Comparison of ENCODE assay signal across 26 cellular contexts in genomic region chr22:49083607-49084006, GRCh38.
"Had no signal": no experiment of that assay in that cellular context is flagged by ENCODE, and none has a peak within 500 bp of the region (broad histone marks: within the 10 kb centered on the region; RNA-seq: fewer than 3 reads in every experiment).

No MANE protein-coding gene starts in this region.

- H3K9me3 Mint-ChIP-seq: activated CD4-positive, alpha-beta memory T cell treated with anti-CD3 and anti-CD28 coated beads, Interleukin-2, amount 10 ng/mL, durations not matched to agents 7 days and 5 days; activated CD4-positive, alpha-beta T cell treated with anti-CD3 and anti-CD28 coated beads, Interleukin-2, amount 10 ng/mL, durations not matched to agents 7 days and 5 days; activated naive CD4-positive, alpha-beta T cell treated with anti-CD3 and anti-CD28 coated beads for 36 hours; activated naive CD4-positive, alpha-beta T cell treated with anti-CD3 and anti-CD28 coated beads, Interleukin-2, amount 50 U/mL, for 24 hours; activated naive CD8-positive, alpha-beta T cell treated with anti-CD3 and anti-CD28 coated beads for 36 hours; activated naive CD8-positive, alpha-beta T cell treated with anti-CD3 and anti-CD28 coated beads, Interleukin-2, amount 50 U/mL, for 24 hours; activated T-cell treated with anti-CD3 and anti-CD28 coated beads, Interleukin-2, amount 50 U/mL, for 24 hours; activated T-cell treated with anti-CD3 and anti-CD28 coated beads, Interleukin-2, amount 50 U/mL, for 72 hours; central memory CD8-positive, alpha-beta T cell; effector memory CD8-positive, alpha-beta T cell had no signal

- H3K4me1 Mint-ChIP-seq: activated CD4-positive, alpha-beta memory T cell treated with anti-CD3 and anti-CD28 coated beads, Interleukin-2, amount 10 ng/mL, durations not matched to agents 7 days and 5 days; activated CD4-positive, alpha-beta T cell treated with anti-CD3 and anti-CD28 coated beads, Interleukin-2, amount 10 ng/mL, durations not matched to agents 7 days and 5 days; activated naive CD4-positive, alpha-beta T cell treated with anti-CD3 and anti-CD28 coated beads, Interleukin-2, amount 50 U/mL, for 24 hours; activated naive CD8-positive, alpha-beta T cell treated with anti-CD3 and anti-CD28 coated beads for 36 hours; activated naive CD8-positive, alpha-beta T cell treated with anti-CD3 and anti-CD28 coated beads, Interleukin-2, amount 50 U/mL, for 24 hours; central memory CD8-positive, alpha-beta T cell had no signal

- H3K27ac ChIP-seq: ascending aorta, breast epithelium, cardiac muscle cell, esophagus muscularis mucosa, foreskin keratinocyte, gastrocnemius medialis had no signal

- H3K36me3 Mint-ChIP-seq: activated naive CD4-positive, alpha-beta T cell treated with anti-CD3 and anti-CD28 coated beads, Interleukin-2, amount 50 U/mL, for 24 hours; activated naive CD8-positive, alpha-beta T cell treated with anti-CD3 and anti-CD28 coated beads for 36 hours; brain had no signal

- H3K27me3 ChIP-seq: ascending aorta, cardiac muscle cell, foreskin keratinocyte, gastrocnemius medialis had no signal

- DNase-seq: activated CD4-positive, alpha-beta memory T cell treated with anti-CD3 and anti-CD28 coated beads, Interleukin-2, amount 10 ng/mL, durations not matched to agents 7 days and 5 days; activated CD4-positive, alpha-beta T cell treated with anti-CD3 and anti-CD28 coated beads for 1 hour; activated CD4-positive, alpha-beta T cell treated with anti-CD3 and anti-CD28 coated beads for 4 hours; activated CD4-positive, alpha-beta T cell treated with anti-CD3 and anti-CD28 coated beads, Interleukin-2, amount 10 ng/mL, durations not matched to agents 7 days and 5 days; activated CD4-positive, alpha-beta T cell treated with anti-CD3 and anti-CD28 coated beads, Interleukin-2, amount 50 U/mL, for 4 hours; activated CD8-positive, alpha-beta memory T cell treated with anti-CD3 and anti-CD28 coated beads, Interleukin-2, amount 50 U/mL, for 48 hours; activated naive CD4-positive, alpha-beta T cell treated with anti-CD3 and anti-CD28 coated beads for 36 hours; activated naive CD8-positive, alpha-beta T cell treated with anti-CD3 and anti-CD28 coated beads for 36 hours; activated naive CD8-positive, alpha-beta T cell treated with anti-CD3 and anti-CD28 coated beads, Interleukin-2, amount 50 U/mL, for 24 hours; activated T-cell treated with anti-CD3 and anti-CD28 coated beads for 4 hours; activated T-cell treated with anti-CD3 and anti-CD28 coated beads, Interleukin-2, amount 50 U/mL, for 24 hours; activated T-cell treated with anti-CD3 and anti-CD28 coated beads, Interleukin-2, amount 50 U/mL, for 72 hours; cortex of kidney; dermis blood vessel endothelial cell; effector CD4-positive, alpha-beta T cell; effector memory CD8-positive, alpha-beta T cell; foreskin keratinocyte; gastrocnemius medialis; T-helper 2 cell had no signal

- H3K9me3 ChIP-seq: ascending aorta, breast epithelium, esophagus muscularis mucosa, gastrocnemius medialis had no signal

- H3K4me3 ChIP-seq: ascending aorta, breast epithelium, cardiac muscle cell, esophagus muscularis mucosa, gastrocnemius medialis had no signal

- H3K4me3 Mint-ChIP-seq: activated CD4-positive, alpha-beta memory T cell treated with anti-CD3 and anti-CD28 coated beads, Interleukin-2, amount 10 ng/mL, durations not matched to agents 7 days and 5 days; activated CD4-positive, alpha-beta T cell treated with anti-CD3 and anti-CD28 coated beads, Interleukin-2, amount 10 ng/mL, durations not matched to agents 7 days and 5 days; activated naive CD4-positive, alpha-beta T cell treated with anti-CD3 and anti-CD28 coated beads for 36 hours; activated naive CD4-positive, alpha-beta T cell treated with anti-CD3 and anti-CD28 coated beads, Interleukin-2, amount 50 U/mL, for 24 hours; activated naive CD8-positive, alpha-beta T cell treated with anti-CD3 and anti-CD28 coated beads for 36 hours; activated naive CD8-positive, alpha-beta T cell treated with anti-CD3 and anti-CD28 coated beads, Interleukin-2, amount 50 U/mL, for 24 hours; activated T-cell treated with anti-CD3 and anti-CD28 coated beads, Interleukin-2, amount 50 U/mL, for 24 hours; activated T-cell treated with anti-CD3 and anti-CD28 coated beads, Interleukin-2, amount 50 U/mL, for 72 hours; brain; central memory CD8-positive, alpha-beta T cell; effector memory CD8-positive, alpha-beta T cell had no signal

- H3K27ac Mint-ChIP-seq: activated CD4-positive, alpha-beta memory T cell treated with anti-CD3 and anti-CD28 coated beads, Interleukin-2, amount 10 ng/mL, durations not matched to agents 7 days and 5 days; activated CD4-positive, alpha-beta T cell treated with anti-CD3 and anti-CD28 coated beads, Interleukin-2, amount 10 ng/mL, durations not matched to agents 7 days and 5 days; activated naive CD4-positive, alpha-beta T cell treated with anti-CD3 and anti-CD28 coated beads for 36 hours; activated naive CD4-positive, alpha-beta T cell treated with anti-CD3 and anti-CD28 coated beads, Interleukin-2, amount 50 U/mL, for 24 hours; activated naive CD8-positive, alpha-beta T cell treated with anti-CD3 and anti-CD28 coated beads for 36 hours; activated naive CD8-positive, alpha-beta T cell treated with anti-CD3 and anti-CD28 coated beads, Interleukin-2, amount 50 U/mL, for 24 hours; activated T-cell treated with anti-CD3 and anti-CD28 coated beads, Interleukin-2, amount 50 U/mL, for 24 hours; activated T-cell treated with anti-CD3 and anti-CD28 coated beads, Interleukin-2, amount 50 U/mL, for 72 hours; effector memory CD8-positive, alpha-beta T cell had no signal

- H3K36me3 ChIP-seq: ascending aorta, breast epithelium, cardiac muscle cell, esophagus muscularis mucosa, gastrocnemius medialis had no signal

- ATAC-seq: activated naive CD8-positive, alpha-beta T cell treated with anti-CD3 and anti-CD28 coated beads, Interleukin-2, amount 50 U/mL, for 24 hours; activated T-cell treated with anti-CD3 and anti-CD28 coated beads, Interleukin-2, amount 50 U/mL, for 72 hours; effector memory CD8-positive, alpha-beta T cell; foreskin keratinocyte; gastrocnemius medialis had no signal

- H3K27me3 Mint-ChIP-seq: activated CD4-positive, alpha-beta memory T cell treated with anti-CD3 and anti-CD28 coated beads, Interleukin-2, amount 10 ng/mL, durations not matched to agents 7 days and 5 days; activated CD4-positive, alpha-beta T cell treated with anti-CD3 and anti-CD28 coated beads, Interleukin-2, amount 10 ng/mL, durations not matched to agents 7 days and 5 days had no signal

- H3K4me1 ChIP-seq: ascending aorta, breast epithelium, esophagus muscularis mucosa, foreskin keratinocyte, gastrocnemius medialis had no signal
